ENCODE assay signal across 21 cellular contexts in the genomic region with DNA sequence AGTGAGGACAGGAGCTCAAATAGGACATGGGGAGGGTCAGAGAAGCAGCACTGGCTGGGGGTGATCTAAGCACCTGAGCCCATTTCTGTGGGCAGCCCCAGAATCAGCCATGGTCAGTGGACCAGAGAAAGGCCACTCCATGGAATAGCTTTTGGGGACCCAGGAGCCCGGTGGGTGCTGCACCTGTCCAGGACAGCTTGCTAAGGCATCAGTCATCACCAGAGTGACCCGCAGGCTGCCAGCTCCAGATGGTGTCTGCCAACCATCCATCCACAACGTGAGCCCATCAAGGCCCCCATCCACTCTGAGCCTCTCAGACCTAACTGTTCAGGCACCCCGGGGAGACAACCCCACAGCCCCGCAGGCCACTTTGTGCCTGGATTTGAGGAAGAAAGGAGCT. TPM values are rescaled to one million over a fixed set of nuclear protein-coding genes. Genes with fewer than 3 reads are reported as not detected.
DNase-seq lines count a peak whose midpoint lies in the region; ATAC-seq, FAIRE-seq and TF ChIP-seq lines count a peak whose summit lies in the region.
"Had no signal": no experiment of that assay in that cellular context is flagged by ENCODE, and none has a peak within 500 bp of the region (broad histone marks: within the 10 kb centered on the region; RNA-seq: fewer than 3 reads in every experiment).

No MANE protein-coding gene starts in this region.

- H3K4me1 ChIP-seq in H1 (replicated peaks in 1 of 4; ENCODE audit: control insufficient read depth in 3 of 4, insufficient read depth in 4 of 4, low read length in 3 of 4), result peaks cover 0 to 17% (median 9%) of the 10 kb centered on the region in 4 experiments; a peak in 6 of 7 replicates
- H3K4me1 ChIP-seq: parathyroid adenoma had no signal

- no peak overlapping the region for H2AK5ac ChIP-seq in H1 (ENCODE audit: low read depth, low read length)

- no peak overlapping the region for H3K27ac ChIP-seq in H1 (ENCODE audit: low read depth, low read length)
- H3K27ac ChIP-seq: parathyroid adenoma had no signal

- no peak overlapping the region for H2BK15ac ChIP-seq in H1 (ENCODE audit: low read length)

- no peaks in the 10 kb centered on the region for H3K79me2 ChIP-seq in H1 (ENCODE audit: control insufficient read depth in 1 of 2, insufficient read depth in 2 of 2, low read length in 2 of 2)
- H3K79me2 ChIP-seq: parathyroid adenoma had no signal

- 82% methylated on average over 5 of the region's 5 CpGs; no CpG with 5 or more reads in 1 of the 2 experiments for WGBS in H1 (ENCODE audit: extremely low coverage in 1 of 2, insufficient coverage in 1 of 2, insufficient read length in 1 of 2, insufficient replicate concordance in 2 of 2, low coverage in 1 of 2, low lambda C conversion rate in 2 of 2, missing lambda C conversion rate in 1 of 2), 2 experiments

- H3K4me3 ChIP-seq in H1 (ENCODE audit: extremely low read depth in 1 of 4, insufficient read depth in 2 of 4, low read depth in 3 of 4, low read length in 4 of 4), result no peak overlapping the region
- H3K4me3 ChIP-seq: dorsolateral prefrontal cortex, tibial nerve had no signal

- H3K27ac Mint-ChIP-seq in activated T-cell treated with anti-CD3 and anti-CD28 coated beads, Interleukin-2, amount 50 U/mL, for 24 hours, result peak overlapping the region; percentile 59
- peak overlapping the region; percentile 76 for H3K27ac Mint-ChIP-seq in stimulated activated effector memory CD8-positive, alpha-beta T cell treated with anti-CD3 and anti-CD28 coated beads, Interleukin-12 subunit alpha, Interleukin-12 subunit beta, amount 100 ng/mL, for 72 hours
- H3K27ac Mint-ChIP-seq: activated CD8-positive, alpha-beta memory T cell treated with anti-CD3 and anti-CD28 coated beads, Interleukin-2, amount 10 ng/mL, durations not matched to agents 7 days and 5 days had no signal

- no peak overlapping the region for H2BK120ac ChIP-seq in H1 (replicated peaks; ENCODE audit: low read depth, low read length)

- no peak for TF ChIP-seq RAD21 in H1 (IDR thresholded peaks at IDR 0.05 in 1 of 2, conservative IDR thresholded peaks at IDR 0.05 in 1 of 2; ENCODE audit: low read depth in 2 of 2, low read length in 2 of 2)

- peaks cover 29% of the 10 kb centered on the region for H3K36me3 Mint-ChIP-seq in activated T-cell treated with anti-CD3 and anti-CD28 coated beads, Interleukin-2, amount 50 U/mL, for 24 hours (ENCODE audit: low read depth)
- peaks cover 36% of the 10 kb centered on the region for H3K36me3 Mint-ChIP-seq in stimulated activated effector memory CD8-positive, alpha-beta T cell treated with anti-CD3 and anti-CD28 coated beads, Interleukin-12 subunit alpha, Interleukin-12 subunit beta, amount 100 ng/mL, for 72 hours
- H3K36me3 Mint-ChIP-seq: CD4-positive, alpha-beta memory T cell had no signal

- H3K14ac ChIP-seq in H1 (ENCODE audit: insufficient read length), result no peak overlapping the region

- peak overlapping the region; percentile 50 for H4K91ac ChIP-seq in H1 (replicated peaks; ENCODE audit: insufficient read length, low read length)

- peak; percentile 35 for DNase-seq in activated T-cell treated with anti-CD3 and anti-CD28 coated beads, Interleukin-2, amount 50 U/mL, for 24 hours
- DNase-seq in activated T-cell treated with anti-CD3 and anti-CD28 coated beads, Interleukin-2, amount 50 U/mL, for 1 hour, result no peak
- peak; percentile 33 for DNase-seq in NCI-H69 (lab: John Stamatoyannopoulos, UW)
- no peak for DNase-seq in H1 (ENCODE audit: low read depth in 1 of 2, low spot score in 2 of 2)
- DNase-seq in stimulated activated effector memory CD8-positive, alpha-beta T cell treated with anti-CD3 and anti-CD28 coated beads, Interleukin-12 subunit alpha, Interleukin-12 subunit beta, amount 100 ng/mL, for 72 hours (ENCODE audit: low spot score in 2 of 2), result no peak
- no peak for DNase-seq in T-helper 9 cell
- no peak for DNase-seq in NCI-H2227 (lab: John Stamatoyannopoulos, UW; ENCODE audit: unreplicated experiment)
- no peak for DNase-seq in activated naive CD4-positive, alpha-beta T cell treated with anti-CD3 and anti-CD28 coated beads, Interleukin-2, amount 50 U/mL, for 16 hours
- DNase-seq: activated CD4-positive, CD25-positive, alpha-beta regulatory T cell; activated CD8-positive, alpha-beta memory T cell treated with anti-CD3 and anti-CD28 coated beads, Interleukin-2, amount 10 ng/mL, durations not matched to agents 7 days and 5 days; amygdala; CD4-positive, alpha-beta memory T cell; central memory CD4-positive, alpha-beta T cell; dorsolateral prefrontal cortex; GF-D8; GOT3; hypothalamus; kidney had no signal

- H3K23ac ChIP-seq in H1 (ENCODE audit: insufficient read length), result no peak overlapping the region

- H3K56ac ChIP-seq in H1 (replicated peaks; ENCODE audit: insufficient read length, low read depth, low read length), result no peak overlapping the region

- H3K9me3 Mint-ChIP-seq in activated T-cell treated with anti-CD3 and anti-CD28 coated beads, Interleukin-2, amount 50 U/mL, for 24 hours, result peaks cover 12% of the 10 kb centered on the region
- H3K9me3 Mint-ChIP-seq in stimulated activated effector memory CD8-positive, alpha-beta T cell treated with anti-CD3 and anti-CD28 coated beads, Interleukin-12 subunit alpha, Interleukin-12 subunit beta, amount 100 ng/mL, for 72 hours, result peaks cover 3% of the 10 kb centered on the region
- H3K9me3 Mint-ChIP-seq: CD4-positive, alpha-beta memory T cell had no signal

- H3K18ac ChIP-seq in H1 (ENCODE audit: extremely low read depth, low read length), result no peak overlapping the region

- no peak overlapping the region for H3K9ac ChIP-seq in H1 (replicated peaks in 1 of 4; ENCODE audit: extremely low read depth in 1 of 4, low read depth in 3 of 4, low read length in 3 of 4)
- H3K9ac ChIP-seq: parathyroid adenoma had no signal

- peak overlapping the region; percentile 33; the same call in 1 of the 2 replicates for H2BK12ac ChIP-seq in H1 (ENCODE audit: low read depth, low read length)

- no peaks in the 10 kb centered on the region for H4K20me1 ChIP-seq in H1 (replicated peaks in 1 of 2; ENCODE audit: control insufficient read depth in 1 of 2, insufficient read depth in 2 of 2, low read length in 2 of 2)

- H3K36me3 ChIP-seq in H1 (ENCODE audit: control insufficient read depth in 2 of 4, insufficient read depth in 4 of 4, low read length in 3 of 4), result no peaks in the 10 kb centered on the region
- H3K36me3 ChIP-seq: tibial nerve had no signal

- no peak for FAIRE-seq in H1 (lab: Jason Lieb, UNC)
- FAIRE-seq: kidney had no signal

- H2BK5ac ChIP-seq in H1 (ENCODE audit: low read depth, low read length), result no peak overlapping the region

- no peak for ATAC-seq in stimulated activated effector memory CD8-positive, alpha-beta T cell treated with anti-CD3 and anti-CD28 coated beads, Interleukin-12 subunit alpha, Interleukin-12 subunit beta, amount 100 ng/mL, for 72 hours
- ATAC-seq: activated CD8-positive, alpha-beta memory T cell treated with anti-CD3 and anti-CD28 coated beads, Interleukin-2, amount 10 ng/mL, durations not matched to agents 7 days and 5 days; sciatic nerve had no signal

- H2BK20ac ChIP-seq in H1 (ENCODE audit: low read length), result peak overlapping the region; percentile 66

- no peaks in the 10 kb centered on the region for H3K79me1 ChIP-seq in H1 (ENCODE audit: low read depth, low read length)

- no peaks in the 10 kb centered on the region for H3K9me3 ChIP-seq in H1 (ENCODE audit: insufficient read depth in 2 of 2, low read depth in 1 of 2, low read length in 1 of 2)
- H3K9me3 ChIP-seq: tibial nerve had no signal

- no peak overlapping the region for H3K4me3 Mint-ChIP-seq in activated T-cell treated with anti-CD3 and anti-CD28 coated beads, Interleukin-2, amount 50 U/mL, for 24 hours
- H3K4me3 Mint-ChIP-seq in stimulated activated effector memory CD8-positive, alpha-beta T cell treated with anti-CD3 and anti-CD28 coated beads, Interleukin-12 subunit alpha, Interleukin-12 subunit beta, amount 100 ng/mL, for 72 hours, result peak overlapping the region; percentile 26
- H3K4me3 Mint-ChIP-seq: activated CD8-positive, alpha-beta memory T cell treated with anti-CD3 and anti-CD28 coated beads, Interleukin-2, amount 10 ng/mL, durations not matched to agents 7 days and 5 days had no signal

- H4K5ac ChIP-seq in H1 (ENCODE audit: insufficient read length, low read depth, low read length), result no peak overlapping the region

- no peak for TF ChIP-seq CTCF in H1 (IDR thresholded peaks at IDR 0.05; ENCODE audit: control extremely low read depth in 1 of 3, insufficient read depth in 1 of 3, low read depth in 1 of 3, low read length in 3 of 3)

- H3K27me3 ChIP-seq in H1 (replicated peaks in 1 of 4; ENCODE audit: control insufficient read depth in 3 of 4, extremely low read depth in 1 of 4, insufficient read depth in 3 of 4, low read length in 3 of 4), result no peaks in the 10 kb centered on the region; a peak in 1 of 7 replicates
- H3K27me3 ChIP-seq: tibial nerve had no signal

- H3K27me3 Mint-ChIP-seq in activated T-cell treated with anti-CD3 and anti-CD28 coated beads, Interleukin-2, amount 50 U/mL, for 24 hours, result no peaks in the 10 kb centered on the region
- H3K27me3 Mint-ChIP-seq: activated CD8-positive, alpha-beta memory T cell treated with anti-CD3 and anti-CD28 coated beads, Interleukin-2, amount 10 ng/mL, durations not matched to agents 7 days and 5 days; CD4-positive, alpha-beta memory T cell had no signal

- H4K8ac ChIP-seq in H1 (ENCODE audit: extremely low read depth, insufficient read depth, low read length), result peak overlapping the region; percentile 12

- no peak overlapping the region for H3K4me2 ChIP-seq in H1 (ENCODE audit: insufficient read depth in 1 of 2, low read depth in 2 of 2, low read length in 2 of 2)

- POLR2A ChIA-PET in H1 (lab: Charles Lee; ENCODE audit: partially characterized antibody), result no interaction called here

- CTCF ChIA-PET in H1 (lab: Charles Lee; ENCODE audit: partially characterized antibody), result interaction anchor here (0.7 to 11.7 kb wide), 7 partner anchors 14 to 272 kb away, joined by 3 to 102 read pairs (median 5); a partner anchor contains a TSS

- TF ChIP-seq POLR2A in H1 (IDR thresholded peaks at IDR 0.05; ENCODE audit: control extremely low read depth in 1 of 2, low read depth in 2 of 2, low read length in 2 of 2), result no peak

- H2AFZ ChIP-seq in H1 (ENCODE audit: low read length), result peak overlapping the region; percentile 74

- no peak for TF ChIP-seq EP300 in H1 (IDR thresholded peaks at IDR 0.05; ENCODE audit: borderline replicate concordance in 1 of 2, low read depth in 2 of 2, low read length in 2 of 2)

- H3K23me2 ChIP-seq in H1 (ENCODE audit: low read depth, low read length), result no peaks in the 10 kb centered on the region

- peaks cover 95% of the 10 kb centered on the region for H3K4me1 Mint-ChIP-seq in activated T-cell treated with anti-CD3 and anti-CD28 coated beads, Interleukin-2, amount 50 U/mL, for 24 hours (ENCODE audit: low read depth)
- peaks cover 100% of the 10 kb centered on the region for H3K4me1 Mint-ChIP-seq in stimulated activated effector memory CD8-positive, alpha-beta T cell treated with anti-CD3 and anti-CD28 coated beads, Interleukin-12 subunit alpha, Interleukin-12 subunit beta, amount 100 ng/mL, for 72 hours

- no peak overlapping the region for H3K4ac ChIP-seq in H1 (replicated peaks; ENCODE audit: insufficient read length, low read depth, low read length)

RNA-seq across cellular contexts. Expression of a gene that starts 23.6 kb away (rescaled TPM):
- 3.4 and 3.5 TPM in 2 replicates for total RNA-seq in H1 (2021; fragmentation: NEBNext Ultra II Directional; extraction: Animal tissue kit (Norgen Biotek cat#: 25700))
- 1.2 and 1.9 TPM in 2 replicates for polyA plus RNA-seq in H1 (2011; rRNA removed)
- polyA plus RNA-seq in H1 (2011; cell fraction: cytosol; rRNA removed), result 1.2 TPM
- 4.1 TPM for polyA plus RNA-seq in H1 (2011; cell fraction: nucleus; rRNA removed)
- 2.4 to 3.5 TPM (median 3.0 TPM) in 4 replicates for polyA plus RNA-seq in H1 (2012, experiment 1 of 2)
- 0.60 TPM for polyA plus RNA-seq in H1 (2012, experiment 2 of 2)
- 5.0 TPM for polyA plus RNA-seq in H1 (2013, experiment 1 of 2)
- 3.8 TPM for polyA plus RNA-seq in H1 (2013, experiment 2 of 2)
- polyA minus RNA-seq in H1 (2011; rRNA and poly(A)+ RNA removed), result 3.1 and 6.5 TPM in 2 replicates
- polyA minus RNA-seq in H1 (2011; cell fraction: cytosol; rRNA and poly(A)+ RNA removed), result 3.0 TPM
- polyA minus RNA-seq in H1 (2011; cell fraction: nucleus; rRNA and poly(A)+ RNA removed), result 6.4 TPM

RNA-seq across cellular contexts. Expression of a gene that starts 49.5 kb away (rescaled TPM):
- total RNA-seq in H1 (2021; fragmentation: NEBNext Ultra II Directional; extraction: Animal tissue kit (Norgen Biotek cat#: 25700)), result 17.0 TPM in 2 replicates
- 12.7 and 16.9 TPM in 2 replicates for polyA plus RNA-seq in H1 (2011; rRNA removed)
- polyA plus RNA-seq in H1 (2011; cell fraction: cytosol; rRNA removed), result 12.6 TPM
- 47.0 TPM for polyA plus RNA-seq in H1 (2011; cell fraction: nucleus; rRNA removed)
- 15.7 to 18.9 TPM (median 17.7 TPM) in 4 replicates for polyA plus RNA-seq in H1 (2012, experiment 1 of 2)
- polyA plus RNA-seq in H1 (2012, experiment 2 of 2), result 7.2 TPM
- polyA plus RNA-seq in H1 (2013, experiment 1 of 2), result 11.2 TPM
- 11.0 TPM for polyA plus RNA-seq in H1 (2013, experiment 2 of 2)
- 14.5 and 14.8 TPM in 2 replicates for polyA minus RNA-seq in H1 (2011; rRNA and poly(A)+ RNA removed)
- 10.6 TPM for polyA minus RNA-seq in H1 (2011; cell fraction: cytosol; rRNA and poly(A)+ RNA removed)
- polyA minus RNA-seq in H1 (2011; cell fraction: nucleus; rRNA and poly(A)+ RNA removed), result 14.1 TPM
- total RNA-seq: activated CD8-positive, alpha-beta memory T cell treated with anti-CD3 and anti-CD28 coated beads, Interleukin-2, amount 10 ng/mL, durations not matched to agents 7 days and 5 days; CD4-positive, alpha-beta memory T cell had no signal
- polyA plus RNA-seq: CD4-positive, alpha-beta memory T cell had no signal

Comparison
In these comparisons a context has a peak if more than half of its experiments do, and no peak if none do; other contexts are left out.
1. DNase-seq: peak in activated T-cell treated with anti-CD3 and anti-CD28 coated beads, Interleukin-2, amount 50 U/mL, for 24 hours (single experiment) and NCI-H69 (single experiment); none in activated T-cell treated with anti-CD3 and anti-CD28 coated beads, Interleukin-2, amount 50 U/mL, for 1 hour (single experiment), H1 (0 of 2), stimulated activated effector memory CD8-positive, alpha-beta T cell treated with anti-CD3 and anti-CD28 coated beads, Interleukin-12 subunit alpha, Interleukin-12 subunit beta, amount 100 ng/mL, for 72 hours (0 of 2), T-helper 9 cell (single experiment), NCI-H2227 (single experiment) and activated naive CD4-positive, alpha-beta T cell treated with anti-CD3 and anti-CD28 coated beads, Interleukin-2, amount 50 U/mL, for 16 hours (single experiment).